In the genomic region with DNA sequence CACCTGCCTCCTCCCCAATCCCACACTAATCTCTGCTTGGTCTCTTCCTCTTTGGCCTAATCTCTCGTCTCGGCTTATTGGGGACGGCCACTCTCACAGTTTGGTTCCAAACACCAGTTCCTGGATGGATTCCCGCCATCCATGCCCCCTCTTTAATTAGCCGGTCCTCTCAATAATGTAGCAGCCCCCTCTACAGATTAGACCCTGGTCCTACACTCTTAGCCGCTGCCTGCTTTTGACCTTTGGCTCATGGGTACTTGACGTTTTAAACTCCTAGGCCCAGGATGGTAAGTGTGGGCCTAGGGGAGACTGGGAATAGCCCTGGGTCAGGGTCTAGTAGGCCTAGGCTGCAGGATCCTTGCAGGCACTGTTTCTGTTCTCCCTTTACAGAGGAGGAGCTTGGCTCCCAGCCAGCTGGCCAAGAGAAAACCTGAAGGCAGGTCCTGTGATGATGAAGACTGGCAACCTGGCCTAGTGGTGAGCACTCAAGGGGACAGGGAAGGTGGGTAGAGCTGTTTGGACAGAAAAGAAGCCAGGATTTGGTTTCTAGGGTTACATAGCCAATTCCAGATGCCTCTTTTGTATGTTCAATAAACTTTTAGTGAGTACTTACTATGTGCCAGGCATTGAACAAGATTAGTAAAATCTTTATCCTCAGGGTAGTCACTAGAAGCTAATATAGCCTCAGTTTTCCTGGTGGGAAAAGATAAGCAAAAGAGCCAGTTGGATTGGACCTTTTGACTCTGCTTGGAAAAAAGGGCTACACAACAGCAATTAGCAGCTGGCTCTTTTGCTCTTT, we compare ENCODE assay signal across 6 cellular contexts. TPM values are rescaled to one million over a fixed set of nuclear protein-coding genes. Genes with fewer than 3 reads are reported as not detected.
DNase-seq lines count a peak whose midpoint lies in the region; ATAC-seq, FAIRE-seq and TF ChIP-seq lines count a peak whose summit lies in the region.

No MANE protein-coding gene starts in this region.

- CTCF ChIA-PET in activated CD8-positive, alpha-beta T cell treated with anti-CD3 and anti-CD28 coated beads for 36 hours (lab: Charles Lee), result interaction anchor here (0.9 to 2.5 kb wide), 3 partner anchors 25 to 99 kb away, joined by 3 to 9 read pairs (median 5); no protein-coding TSS in a partner anchor
- CTCF ChIA-PET in HepG2 (lab: Yijun Ruan, JAX; ENCODE audit: low intra/inter-chr PET ratio, low total read pairs), result no interaction called here

- H3K4me2 ChIP-seq in DND-41 (ENCODE audit: insufficient read depth, low read length) (peak overlapping the region; percentile 84), Loucy (ENCODE audit: low read depth, low read length, poor library complexity, severe bottlenecking) (peak overlapping the region; percentile 99), HepG2 (ENCODE audit: low read depth, low read length) (peak overlapping the region; percentile 94)

- peak overlapping the region; percentile 94 for H3K27ac Mint-ChIP-seq in activated CD8-positive, alpha-beta T cell treated with anti-CD3 and anti-CD28 coated beads for 36 hours

- peak overlapping the region; percentile 95 for H3K4me3 Mint-ChIP-seq in activated CD8-positive, alpha-beta T cell treated with anti-CD3 and anti-CD28 coated beads for 36 hours

- H3K36me3 ChIP-seq in DND-41 (ENCODE audit: insufficient read depth, low read length), result peaks cover 49% of the 10 kb centered on the region
- peaks cover 14% of the 10 kb centered on the region; the same call in 1 of the 2 replicates for H3K36me3 ChIP-seq in Loucy (ENCODE audit: insufficient read depth, low read length)
- peaks cover 11 to 28% of the 10 kb centered on the region in 2 experiments for H3K36me3 ChIP-seq in HepG2 (replicated peaks in 1 of 2; ENCODE audit: control insufficient read depth in 1 of 2, insufficient read depth in 2 of 2, low read length in 2 of 2)

- peaks cover 56% of the 10 kb centered on the region for H3K79me2 ChIP-seq in DND-41 (ENCODE audit: insufficient read depth, low read length)
- peaks cover 51% of the 10 kb centered on the region for H3K79me2 ChIP-seq in Loucy (ENCODE audit: insufficient read depth, low read length)
- peaks cover 29% of the 10 kb centered on the region for H3K79me2 ChIP-seq in HepG2 (ENCODE audit: insufficient read depth, low read length)

- no peaks in the 10 kb centered on the region for H3K9me3 ChIP-seq in DND-41 (ENCODE audit: insufficient read depth, low read length, severe bottlenecking)
- H3K9me3 ChIP-seq in Loucy (ENCODE audit: insufficient read depth, low read depth, low read length), result no peaks in the 10 kb centered on the region
- H3K9me3 ChIP-seq in HepG2 (ENCODE audit: low read length), result no peaks in the 10 kb centered on the region

- no peaks in the 10 kb centered on the region for H3K9me3 Mint-ChIP-seq in activated CD8-positive, alpha-beta T cell treated with anti-CD3 and anti-CD28 coated beads for 36 hours

- H3K4me1 Mint-ChIP-seq in activated CD8-positive, alpha-beta T cell treated with anti-CD3 and anti-CD28 coated beads for 36 hours (ENCODE audit: low read depth), result peaks cover 24% of the 10 kb centered on the region

- in situ Hi-C loops in HepG2 (cut with HindIII; ENCODE audit: extremely low pct_ligation_motif_present, low pct_unique_long_range_greater_than_20kb), result no loop called here

- under 1% methylated on average over 7 of the region's 7 CpGs for WGBS in HepG2 (ENCODE audit: low lambda C conversion rate)

- H3K36me3 Mint-ChIP-seq in activated CD8-positive, alpha-beta T cell treated with anti-CD3 and anti-CD28 coated beads for 36 hours (ENCODE audit: low read depth), result peaks cover 45% of the 10 kb centered on the region

- peak; percentile 55 for TF ChIP-seq CTCF in DND-41 (IDR thresholded peaks at IDR 0.05; ENCODE audit: borderline replicate concordance, extremely low read depth, low read length, poor library complexity, severe bottlenecking)
- TF ChIP-seq CTCF in Loucy (conservative IDR thresholded peaks at IDR 0.05; ENCODE audit: low read length), result peak; percentile 70
- TF ChIP-seq CTCF in activated CD8-positive, alpha-beta T cell treated with anti-CD3 and anti-CD28 coated beads for 36 hours (IDR thresholded peaks at IDR 0.05), result peak; percentile 46
- peak; percentile 49 for TF ChIP-seq CTCF in HepG2 (CRISPR knock-in tag; IDR thresholded peaks at IDR 0.05)

- H4K20me1 ChIP-seq in DND-41 (ENCODE audit: insufficient read depth, low read length) (peaks cover 29% of the 10 kb centered on the region; the same call in 1 of the 2 replicates), Loucy (ENCODE audit: insufficient read depth, low read length, poor library complexity, severe bottlenecking) (peaks cover 35% of the 10 kb centered on the region), HepG2 (ENCODE audit: insufficient read depth, low read length) (no peaks in the 10 kb centered on the region)

- H3K9ac ChIP-seq in DND-41 (ENCODE audit: low read depth, low read length) (peak overlapping the region; percentile 81), Loucy (ENCODE audit: low read depth, low read length, poor library complexity, severe bottlenecking) (peak overlapping the region; percentile 97), HepG2 (ENCODE audit: insufficient read depth, low read depth, low read length) (peak overlapping the region; percentile 82)

- no peak for TF ChIP-seq RAD21 in HepG2 (CRISPR knock-in tag; IDR thresholded peaks at IDR 0.05)

- TF ChIP-seq EP300 in HepG2 (IDR thresholded peaks at IDR 0.05; ENCODE audit: low read depth in 2 of 2, low read length in 2 of 2), result no peak
- TF ChIP-seq EP300 in HepG2 (CRISPR knock-in tag; IDR thresholded peaks at IDR 0.05; ENCODE audit: borderline replicate concordance), result no peak

- H2AFZ ChIP-seq in DND-41 (ENCODE audit: low read depth, low read length), result peak overlapping the region; percentile 76
- H2AFZ ChIP-seq in Loucy (ENCODE audit: low read length), result peak overlapping the region; percentile 78
- no peak overlapping the region for H2AFZ ChIP-seq in HepG2 (ENCODE audit: low read length)

- no peaks in the 10 kb centered on the region for H3K27me3 Mint-ChIP-seq in activated CD8-positive, alpha-beta T cell treated with anti-CD3 and anti-CD28 coated beads for 36 hours

- FAIRE-seq in HepG2 (lab: Jason Lieb, UNC), result peak; percentile 36

- H3K27ac ChIP-seq in DND-41 (ENCODE audit: low read length), result peak overlapping the region; percentile 94
- H3K27ac ChIP-seq in HepG2 (ENCODE audit: extremely low read length, insufficient read depth, low read length), result peak overlapping the region; percentile 92

- 0 out of 4 replicates have a peak, but pooled peaks of 1 of the 2 experiments have one; percentile 34 for TF ChIP-seq POLR2A in HepG2 (IDR thresholded peaks at IDR 0.05; ENCODE audit: insufficient read depth in 1 of 2, low read depth in 2 of 2, low read length in 2 of 2)

- DNase-seq in DND-41 (peak; percentile 62), HepG2 (ENCODE audit: low spot score) (peak; percentile 62), KG1 (lab: John Stamatoyannopoulos, UW) (no peak)
- peak; percentile 58 for DNase-seq in activated CD8-positive, alpha-beta T cell treated with anti-CD3 and anti-CD28 coated beads for 36 hours

- H3K4me1 ChIP-seq in DND-41 (ENCODE audit: insufficient read depth, low read length), result peaks cover 47% of the 10 kb centered on the region
- peaks cover 36% of the 10 kb centered on the region for H3K4me1 ChIP-seq in Loucy (ENCODE audit: insufficient read depth, low read length, poor library complexity, severe bottlenecking)
- peaks cover 62% of the 10 kb centered on the region for H3K4me1 ChIP-seq in HepG2 (ENCODE audit: insufficient read depth, low read length)

- BruUV-seq in HepG2 (replicated peaks; lab: Mats Ljungman, UMichigan), result TSS peak; percentile 59

- intact Hi-C loops in activated CD8-positive, alpha-beta T cell treated with anti-CD3 and anti-CD28 coated beads for 36 hours (cut with micrococcal nuclease), result no loop called here
- intact Hi-C loops in HepG2 (cut with micrococcal nuclease; ENCODE audit: unreplicated experiment), result loop anchor here (5.0 kb wide), 1 partner anchor 54 kb away; the partner anchor contains the start of genes LRRC41 and UQCRH

- H3K9me2 ChIP-seq in Loucy (replicated peaks; ENCODE audit: low read depth, low read length), result no peaks in the 10 kb centered on the region

- POLR2A ChIA-PET in activated CD8-positive, alpha-beta T cell treated with anti-CD3 and anti-CD28 coated beads for 36 hours (lab: Charles Lee), result interaction anchor here (0.6 to 4.9 kb wide), 12 partner anchors 10 to 562 kb away, joined by 3 to 27 read pairs (median 6); partner anchors contain the start of genes GPBP1L1 and NSUN4
- POLR2A ChIA-PET in HepG2 (lab: Yijun Ruan, JAX), result no interaction called here

- H3K4me3 ChIP-seq in DND-41 (ENCODE audit: low read depth in 1 of 2, low read length in 2 of 2) (peak overlapping the region; percentile 65 to 81), Loucy (ENCODE audit: low read length, poor library complexity, severe bottlenecking) (peak overlapping the region; percentile 86), HepG2 (replicated peaks in 1 of 3; ENCODE audit: insufficient read depth in 1 of 3, low read depth in 2 of 3, low read length in 3 of 3) (peak overlapping the region; percentile 56 to 80 (median 71))

- no peak for ATAC-seq in DND-41 (ENCODE audit: insufficient read depth, low read depth)
- ATAC-seq in activated CD8-positive, alpha-beta T cell treated with anti-CD3 and anti-CD28 coated beads for 36 hours, result no peak
- ATAC-seq in HepG2, result peak; percentile 29
- no peak for ATAC-seq in GM19023 (IDR thresholded peaks at IDR 0.05; ENCODE audit: unreplicated experiment)

- H3F3A ChIP-seq in Loucy (ENCODE audit: low read depth), result no peaks in the 10 kb centered on the region

- H3K27me3 ChIP-seq in DND-41 (ENCODE audit: insufficient read depth, low read length, poor library complexity) (no peaks in the 10 kb centered on the region), Loucy (ENCODE audit: insufficient read depth, low read length, poor library complexity, severe bottlenecking) (no peaks in the 10 kb centered on the region), HepG2 (ENCODE audit: control insufficient read depth in 1 of 2, insufficient read depth in 2 of 2, low read length in 2 of 2) (no peaks in the 10 kb centered on the region; a peak in 1 of 5 replicates)

RNA-seq across cellular contexts. Expression of gene RAD54L, which starts 0.8 kb away (rescaled TPM):
- 10 to 100 TPM; 64.6 to 65.1 TPM for total RNA-seq in activated CD8-positive, alpha-beta T cell treated with anti-CD3 and anti-CD28 coated beads for 36 hours
- total RNA-seq in HepG2 (2016; rRNA removed; fragmentation: Illumina TruSeq; extraction: Trizol), result 30.0 and 30.1 TPM in 2 replicates
- total RNA-seq in HepG2 (2016; cell fraction: cytosol; rRNA removed; fragmentation: Illumina TruSeq; extraction: Trizol; ENCODE audit: low read depth), result 6.0 and 6.4 TPM in 2 replicates
- 25.4 and 26.8 TPM in 2 replicates for total RNA-seq in HepG2 (2016; cell fraction: insoluble cytoplasmic fraction; rRNA removed; fragmentation: Illumina TruSeq; extraction: Trizol)
- total RNA-seq in HepG2 (2016; cell fraction: membrane; rRNA removed; fragmentation: Illumina TruSeq; extraction: Trizol), result 16.3 and 17.5 TPM in 2 replicates
- 30.2 and 34.5 TPM in 2 replicates for total RNA-seq in HepG2 (2016; cell fraction: nucleus; rRNA removed; fragmentation: Illumina TruSeq; extraction: Trizol)
- 8.1 and 10.2 TPM in 2 replicates for polyA plus RNA-seq in HepG2 (2011; rRNA removed)
- 3.9 and 7.1 TPM in 2 replicates for polyA plus RNA-seq in HepG2 (2011; cell fraction: cytosol; rRNA removed)
- 30.4 and 45.7 TPM in 2 replicates for polyA plus RNA-seq in HepG2 (2011; cell fraction: nucleus; rRNA removed)
- 4.8 and 8.9 TPM in 2 replicates for polyA plus RNA-seq in HepG2 (2012)
- 3.8 TPM in 2 replicates for polyA plus RNA-seq in HepG2 (2016; cell fraction: cytosol; fragmentation: Illumina TruSeq; extraction: Trizol; ENCODE audit: low read depth)
- 26.5 and 31.7 TPM in 2 replicates for polyA plus RNA-seq in HepG2 (2016; cell fraction: insoluble cytoplasmic fraction; fragmentation: Illumina TruSeq; extraction: Trizol; ENCODE audit: low read depth)
- polyA plus RNA-seq in HepG2 (2016; cell fraction: membrane; fragmentation: Illumina TruSeq; extraction: Trizol; ENCODE audit: low read depth), result 6.5 and 9.4 TPM in 2 replicates
- 84.2 and 90.7 TPM in 2 replicates for polyA plus RNA-seq in HepG2 (2016; cell fraction: nucleus; fragmentation: Illumina TruSeq; extraction: Trizol; ENCODE audit: insufficient read depth, low read depth)
- polyA minus RNA-seq in HepG2 (2011; rRNA and poly(A)+ RNA removed; ENCODE audit: low replicate concordance), result 10.8 and 28.0 TPM in 2 replicates
- 5.3 and 6.1 TPM in 2 replicates for polyA minus RNA-seq in HepG2 (2011; cell fraction: cytosol; rRNA and poly(A)+ RNA removed)
- 8.3 and 15.1 TPM in 2 replicates for polyA minus RNA-seq in HepG2 (2011; cell fraction: nucleus; rRNA and poly(A)+ RNA removed)

RNA-seq across cellular contexts. Expression of gene LURAP1, which starts 45.2 kb away (rescaled TPM):
- total RNA-seq in activated CD8-positive, alpha-beta T cell treated with anti-CD3 and anti-CD28 coated beads for 36 hours, result under 1 TPM in 1 of 2 experiments, not detected in 1; 0.18 TPM
- total RNA-seq in HepG2 (2016; rRNA removed; fragmentation: Illumina TruSeq; extraction: Trizol), result 0.07 and 0.10 TPM in 2 replicates
- total RNA-seq in HepG2 (2016; cell fraction: cytosol; rRNA removed; fragmentation: Illumina TruSeq; extraction: Trizol; ENCODE audit: low read depth), result 0.10 TPM in 1 of 2 replicates, not detected in the other
- 0.09 TPM in 1 of 2 replicates, not detected in the other for total RNA-seq in HepG2 (2016; cell fraction: insoluble cytoplasmic fraction; rRNA removed; fragmentation: Illumina TruSeq; extraction: Trizol)
- total RNA-seq in HepG2 (2016; cell fraction: membrane; rRNA removed; fragmentation: Illumina TruSeq; extraction: Trizol), result 0.10 and 0.19 TPM in 2 replicates
- total RNA-seq in HepG2 (2016; cell fraction: nucleus; rRNA removed; fragmentation: Illumina TruSeq; extraction: Trizol), result not detected in 2 replicates
- 0.05 and 0.09 TPM in 2 replicates for polyA plus RNA-seq in HepG2 (2011; rRNA removed)
- 0.07 TPM in 1 of 2 replicates, not detected in the other for polyA plus RNA-seq in HepG2 (2011; cell fraction: cytosol; rRNA removed)
- 0.07 TPM in 1 of 2 replicates, not detected in the other for polyA plus RNA-seq in HepG2 (2011; cell fraction: nucleus; rRNA removed)
- polyA plus RNA-seq in HepG2 (2012), result not detected in 2 replicates
- 0.09 TPM in 1 of 2 replicates, not detected in the other for polyA plus RNA-seq in HepG2 (2016; cell fraction: cytosol; fragmentation: Illumina TruSeq; extraction: Trizol; ENCODE audit: low read depth)
- polyA plus RNA-seq in HepG2 (2016; cell fraction: insoluble cytoplasmic fraction; fragmentation: Illumina TruSeq; extraction: Trizol; ENCODE audit: low read depth), result 0.32 TPM in 1 of 2 replicates, not detected in the other
- 0.09 TPM in 1 of 2 replicates, not detected in the other for polyA plus RNA-seq in HepG2 (2016; cell fraction: membrane; fragmentation: Illumina TruSeq; extraction: Trizol; ENCODE audit: low read depth)
- polyA plus RNA-seq in HepG2 (2016; cell fraction: nucleus; fragmentation: Illumina TruSeq; extraction: Trizol; ENCODE audit: insufficient read depth, low read depth), result 0.24 TPM in 1 of 2 replicates, not detected in the other
- 0.20 TPM in 1 of 2 replicates, not detected in the other for polyA minus RNA-seq in HepG2 (2011; rRNA and poly(A)+ RNA removed; ENCODE audit: low replicate concordance)
- not detected in 2 replicates for polyA minus RNA-seq in HepG2 (2011; cell fraction: cytosol; rRNA and poly(A)+ RNA removed)
- 0.26 and 0.37 TPM in 2 replicates for polyA minus RNA-seq in HepG2 (2011; cell fraction: nucleus; rRNA and poly(A)+ RNA removed)

RNA-seq across cellular contexts. Expression of gene POMGNT1, which starts 50.1 kb away (rescaled TPM):
- 10 to 100 TPM; 25.4 to 28.1 TPM for total RNA-seq in activated CD8-positive, alpha-beta T cell treated with anti-CD3 and anti-CD28 coated beads for 36 hours
- total RNA-seq in HepG2 (2016; rRNA removed; fragmentation: Illumina TruSeq; extraction: Trizol), result 25.5 and 33.9 TPM in 2 replicates
- 16.0 and 17.5 TPM in 2 replicates for total RNA-seq in HepG2 (2016; cell fraction: cytosol; rRNA removed; fragmentation: Illumina TruSeq; extraction: Trizol; ENCODE audit: low read depth)
- total RNA-seq in HepG2 (2016; cell fraction: insoluble cytoplasmic fraction; rRNA removed; fragmentation: Illumina TruSeq; extraction: Trizol), result 21.6 and 40.7 TPM in 2 replicates
- 39.7 and 42.0 TPM in 2 replicates for total RNA-seq in HepG2 (2016; cell fraction: membrane; rRNA removed; fragmentation: Illumina TruSeq; extraction: Trizol)
- 33.0 and 37.8 TPM in 2 replicates for total RNA-seq in HepG2 (2016; cell fraction: nucleus; rRNA removed; fragmentation: Illumina TruSeq; extraction: Trizol)
- polyA plus RNA-seq in HepG2 (2011; rRNA removed), result 46.8 and 60.2 TPM in 2 replicates
- 45.3 and 46.5 TPM in 2 replicates for polyA plus RNA-seq in HepG2 (2011; cell fraction: cytosol; rRNA removed)
- polyA plus RNA-seq in HepG2 (2011; cell fraction: nucleus; rRNA removed), result 90.5 and 95.3 TPM in 2 replicates
- 26.4 and 33.1 TPM in 2 replicates for polyA plus RNA-seq in HepG2 (2012)
- polyA plus RNA-seq in HepG2 (2016; cell fraction: cytosol; fragmentation: Illumina TruSeq; extraction: Trizol; ENCODE audit: low read depth), result 15.1 and 15.4 TPM in 2 replicates
- 20.8 and 21.4 TPM in 2 replicates for polyA plus RNA-seq in HepG2 (2016; cell fraction: insoluble cytoplasmic fraction; fragmentation: Illumina TruSeq; extraction: Trizol; ENCODE audit: low read depth)
- polyA plus RNA-seq in HepG2 (2016; cell fraction: membrane; fragmentation: Illumina TruSeq; extraction: Trizol; ENCODE audit: low read depth), result 32.6 and 33.3 TPM in 2 replicates
- polyA plus RNA-seq in HepG2 (2016; cell fraction: nucleus; fragmentation: Illumina TruSeq; extraction: Trizol; ENCODE audit: insufficient read depth, low read depth), result 62.5 and 72.6 TPM in 2 replicates
- 56.2 and 61.9 TPM in 2 replicates for polyA minus RNA-seq in HepG2 (2011; rRNA and poly(A)+ RNA removed; ENCODE audit: low replicate concordance)
- polyA minus RNA-seq in HepG2 (2011; cell fraction: cytosol; rRNA and poly(A)+ RNA removed), result 15.2 and 19.3 TPM in 2 replicates
- polyA minus RNA-seq in HepG2 (2011; cell fraction: nucleus; rRNA and poly(A)+ RNA removed), result 26.4 and 33.8 TPM in 2 replicates

RNA-seq across cellular contexts. Expression of gene LRRC41, which starts 55.1 kb away (rescaled TPM):
- 10 to 100 TPM; 32.1 to 32.2 TPM for total RNA-seq in activated CD8-positive, alpha-beta T cell treated with anti-CD3 and anti-CD28 coated beads for 36 hours
- total RNA-seq in HepG2 (2016; rRNA removed; fragmentation: Illumina TruSeq; extraction: Trizol), result 51.9 and 53.6 TPM in 2 replicates
- total RNA-seq in HepG2 (2016; cell fraction: cytosol; rRNA removed; fragmentation: Illumina TruSeq; extraction: Trizol; ENCODE audit: low read depth), result 8.7 and 10.1 TPM in 2 replicates
- 44.9 and 54.0 TPM in 2 replicates for total RNA-seq in HepG2 (2016; cell fraction: insoluble cytoplasmic fraction; rRNA removed; fragmentation: Illumina TruSeq; extraction: Trizol)
- total RNA-seq in HepG2 (2016; cell fraction: membrane; rRNA removed; fragmentation: Illumina TruSeq; extraction: Trizol), result 22.7 and 23.9 TPM in 2 replicates
- total RNA-seq in HepG2 (2016; cell fraction: nucleus; rRNA removed; fragmentation: Illumina TruSeq; extraction: Trizol), result 37.9 and 43.3 TPM in 2 replicates
- 48.1 and 64.1 TPM in 2 replicates for polyA plus RNA-seq in HepG2 (2011; rRNA removed)
- 44.5 and 50.8 TPM in 2 replicates for polyA plus RNA-seq in HepG2 (2011; cell fraction: cytosol; rRNA removed)
- polyA plus RNA-seq in HepG2 (2011; cell fraction: nucleus; rRNA removed), result 63.0 and 69.0 TPM in 2 replicates
- polyA plus RNA-seq in HepG2 (2012), result 28.1 and 28.9 TPM in 2 replicates
- 5.9 and 6.3 TPM in 2 replicates for polyA plus RNA-seq in HepG2 (2016; cell fraction: cytosol; fragmentation: Illumina TruSeq; extraction: Trizol; ENCODE audit: low read depth)
- 40.8 and 53.0 TPM in 2 replicates for polyA plus RNA-seq in HepG2 (2016; cell fraction: insoluble cytoplasmic fraction; fragmentation: Illumina TruSeq; extraction: Trizol; ENCODE audit: low read depth)
- polyA plus RNA-seq in HepG2 (2016; cell fraction: membrane; fragmentation: Illumina TruSeq; extraction: Trizol; ENCODE audit: low read depth), result 13.1 and 15.2 TPM in 2 replicates
- 60.2 and 64.7 TPM in 2 replicates for polyA plus RNA-seq in HepG2 (2016; cell fraction: nucleus; fragmentation: Illumina TruSeq; extraction: Trizol; ENCODE audit: insufficient read depth, low read depth)
- polyA minus RNA-seq in HepG2 (2011; rRNA and poly(A)+ RNA removed; ENCODE audit: low replicate concordance), result 54.6 and 133 TPM in 2 replicates
- 44.0 and 45.3 TPM in 2 replicates for polyA minus RNA-seq in HepG2 (2011; cell fraction: cytosol; rRNA and poly(A)+ RNA removed)
- polyA minus RNA-seq in HepG2 (2011; cell fraction: nucleus; rRNA and poly(A)+ RNA removed), result 36.3 and 42.6 TPM in 2 replicates

RNA-seq across cellular contexts. Expression of gene UQCRH, which starts 55.2 kb away (rescaled TPM):
- 100 to 1,000 TPM; 391 to 396 TPM for total RNA-seq in activated CD8-positive, alpha-beta T cell treated with anti-CD3 and anti-CD28 coated beads for 36 hours
- total RNA-seq in HepG2 (2016; rRNA removed; fragmentation: Illumina TruSeq; extraction: Trizol), result 556 and 776 TPM in 2 replicates
- 326 and 342 TPM in 2 replicates for total RNA-seq in HepG2 (2016; cell fraction: cytosol; rRNA removed; fragmentation: Illumina TruSeq; extraction: Trizol; ENCODE audit: low read depth)
- 557 and 814 TPM in 2 replicates for total RNA-seq in HepG2 (2016; cell fraction: insoluble cytoplasmic fraction; rRNA removed; fragmentation: Illumina TruSeq; extraction: Trizol)
- total RNA-seq in HepG2 (2016; cell fraction: membrane; rRNA removed; fragmentation: Illumina TruSeq; extraction: Trizol), result 684 and 739 TPM in 2 replicates
- total RNA-seq in HepG2 (2016; cell fraction: nucleus; rRNA removed; fragmentation: Illumina TruSeq; extraction: Trizol), result 202 and 207 TPM in 2 replicates
- polyA plus RNA-seq in HepG2 (2011; rRNA removed), result 389 and 548 TPM in 2 replicates
- polyA plus RNA-seq in HepG2 (2011; cell fraction: cytosol; rRNA removed), result 498 and 858 TPM in 2 replicates
- polyA plus RNA-seq in HepG2 (2011; cell fraction: nucleus; rRNA removed), result 97.1 and 129 TPM in 2 replicates
- polyA plus RNA-seq in HepG2 (2012), result 542 and 600 TPM in 2 replicates
- polyA plus RNA-seq in HepG2 (2016; cell fraction: cytosol; fragmentation: Illumina TruSeq; extraction: Trizol; ENCODE audit: low read depth), result 372 and 389 TPM in 2 replicates
- 673 and 752 TPM in 2 replicates for polyA plus RNA-seq in HepG2 (2016; cell fraction: insoluble cytoplasmic fraction; fragmentation: Illumina TruSeq; extraction: Trizol; ENCODE audit: low read depth)
- 615 and 634 TPM in 2 replicates for polyA plus RNA-seq in HepG2 (2016; cell fraction: membrane; fragmentation: Illumina TruSeq; extraction: Trizol; ENCODE audit: low read depth)
- polyA plus RNA-seq in HepG2 (2016; cell fraction: nucleus; fragmentation: Illumina TruSeq; extraction: Trizol; ENCODE audit: insufficient read depth, low read depth), result 308 and 323 TPM in 2 replicates
- 40.3 and 86.2 TPM in 2 replicates for polyA minus RNA-seq in HepG2 (2011; rRNA and poly(A)+ RNA removed; ENCODE audit: low replicate concordance)
- polyA minus RNA-seq in HepG2 (2011; cell fraction: cytosol; rRNA and poly(A)+ RNA removed), result 75.1 and 87.3 TPM in 2 replicates
- 50.6 and 82.3 TPM in 2 replicates for polyA minus RNA-seq in HepG2 (2011; cell fraction: nucleus; rRNA and poly(A)+ RNA removed)
